ENCODE assay signal across 16 cellular contexts in the genomic region with DNA sequence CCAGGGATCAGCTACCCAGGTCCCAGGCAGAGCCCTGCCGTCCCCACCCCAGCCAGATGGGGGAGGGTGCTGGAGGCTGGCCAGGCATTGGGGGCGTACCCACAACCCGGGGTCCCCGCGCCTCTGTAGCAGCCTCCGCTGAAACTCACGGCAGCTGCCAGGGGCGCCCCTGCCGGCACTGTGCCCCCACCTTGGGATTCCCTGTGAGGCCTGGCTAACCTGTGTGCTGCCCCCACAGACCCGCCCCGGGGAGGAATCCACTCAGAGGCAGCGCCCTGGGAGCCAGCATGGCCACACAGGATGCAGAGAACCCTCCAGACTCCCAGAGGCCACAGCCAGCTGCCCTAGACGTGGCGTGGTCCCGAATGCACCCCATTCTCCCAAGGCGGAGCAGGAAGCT. TPM values are rescaled to one million over a fixed set of nuclear protein-coding genes. Genes with fewer than 3 reads are reported as not detected.
DNase-seq lines count a peak whose midpoint lies in the region; ATAC-seq and TF ChIP-seq lines count a peak whose summit lies in the region.
"Had no signal": no experiment of that assay in that cellular context is flagged by ENCODE, and none has a peak within 500 bp of the region (broad histone marks: within the 10 kb centered on the region; RNA-seq: fewer than 3 reads in every experiment).

No MANE protein-coding gene starts in this region.

- H3F3A ChIP-seq in GM23338 (replicated peaks; ENCODE audit: low read depth) = peaks cover 14% of the 10 kb centered on the region

- peak overlapping the region in 5 of 11 experiments; percentile 6 to 31 (median 25); a peak in 5 of 22 replicates for H3K27ac ChIP-seq in BLaER1 treated with 17β-estradiol and CSF1 and Interleukin-3, amounts not matched to agents 10 nM and 100 nM
- H3K27ac ChIP-seq in epithelial cell of prostate = peak overlapping the region; percentile 98
- H3K27ac ChIP-seq in psoas muscle = peak overlapping the region; percentile 97
- H3K27ac ChIP-seq in GM23338 (ENCODE audit: low read depth) = no peak overlapping the region
- no peak overlapping the region for H3K27ac ChIP-seq in OCI-LY7 (ENCODE audit: low read depth, low read length, poor library complexity, severe bottlenecking)

- peaks cover 13% of the 10 kb centered on the region for H3K4me1 Mint-ChIP-seq in GM23338
- H3K4me1 Mint-ChIP-seq in mesothelial cell of epicardium = peaks cover 12% of the 10 kb centered on the region

- H3K27me3 ChIP-seq in BLaER1 treated with 17β-estradiol and CSF1 and Interleukin-3, amounts not matched to agents 10 nM and 100 nM = no peaks in the 10 kb centered on the region
- no peaks in the 10 kb centered on the region for H3K27me3 ChIP-seq in psoas muscle (ENCODE audit: insufficient read depth in 3 of 3, low read length in 2 of 3)
- no peaks in the 10 kb centered on the region for H3K27me3 ChIP-seq in GM23338 (ENCODE audit: insufficient read depth)
- H3K27me3 ChIP-seq: adrenal gland, dorsolateral prefrontal cortex, ovary, uterus had no signal

- no peaks in the 10 kb centered on the region for H3K9me3 ChIP-seq in BLaER1 treated with 17β-estradiol and CSF1 and Interleukin-3, amounts not matched to agents 10 nM and 100 nM (replicated peaks in 1 of 11)
- H3K9me3 ChIP-seq in psoas muscle (no peaks in the 10 kb centered on the region), OCI-LY7 (ENCODE audit: low read length) (no peaks in the 10 kb centered on the region)
- H3K9me3 ChIP-seq: adrenal gland, ovary, uterus had no signal

- H3K36me3 Mint-ChIP-seq in GM23338 (ENCODE audit: low read depth) = peaks cover 12% of the 10 kb centered on the region
- H3K36me3 Mint-ChIP-seq in mesothelial cell of epicardium = peaks cover 10% of the 10 kb centered on the region

- H2AFZ ChIP-seq in GM23338 = no peak overlapping the region
- H2AFZ ChIP-seq in OCI-LY7 (ENCODE audit: low read length) = no peak overlapping the region

- no peaks in the 10 kb centered on the region for H3K9me2 ChIP-seq in GM23338 (ENCODE audit: insufficient read depth)
- no peaks in the 10 kb centered on the region for H3K9me2 ChIP-seq in OCI-LY7 (ENCODE audit: insufficient read depth, low read length)

- peaks cover 0 to 19% (median 17%) of the 10 kb centered on the region in 11 experiments; a peak in 15 of 22 replicates for H3K36me3 ChIP-seq in BLaER1 treated with 17β-estradiol and CSF1 and Interleukin-3, amounts not matched to agents 10 nM and 100 nM
- peaks cover 4 to 11% of the 10 kb centered on the region in 2 donors for H3K36me3 ChIP-seq in psoas muscle (ENCODE audit: insufficient read depth in 1 of 2, low read depth in 1 of 2)
- no peaks in the 10 kb centered on the region for H3K36me3 ChIP-seq in GM23338 (ENCODE audit: insufficient read depth)
- H3K36me3 ChIP-seq in OCI-LY7 (ENCODE audit: insufficient read depth, low read length) = peaks cover 6% of the 10 kb centered on the region
- H3K36me3 ChIP-seq: ovary, uterus had no signal

- H4K20me1 ChIP-seq in BLaER1 treated with 17β-estradiol and CSF1 and Interleukin-3, amounts not matched to agents 10 nM and 100 nM = peaks cover 66 to 84% (median 81%) of the 10 kb centered on the region in 11 experiments; a peak in 21 of 22 replicates
- H4K20me1 ChIP-seq in GM23338 (replicated peaks; ENCODE audit: insufficient read depth) (peaks cover 3% of the 10 kb centered on the region), OCI-LY7 (ENCODE audit: insufficient read depth, low read length) (no peaks in the 10 kb centered on the region; the same call in 1 of the 2 replicates)

- BruUV-seq in OCI-LY7 (replicated peaks; lab: Mats Ljungman, UMichigan) = no TSS peak

- CTCF ChIA-PET in OCI-LY7 (lab: Charles Lee; ENCODE audit: unreplicated experiment) = interaction anchor here (1.3 kb wide), 1 partner anchor 7 kb away, joined by 5 read pairs; no protein-coding TSS in a partner anchor

- H3K4me1 ChIP-seq in BLaER1 treated with 17β-estradiol and CSF1 and Interleukin-3, amounts not matched to agents 10 nM and 100 nM = peaks cover 56 to 68% (median 66%) of the 10 kb centered on the region in 10 experiments
- peaks cover 53% of the 10 kb centered on the region for H3K4me1 ChIP-seq in psoas muscle
- H3K4me1 ChIP-seq in GM23338 (ENCODE audit: insufficient read depth) = peaks cover 7% of the 10 kb centered on the region; the same call in 1 of the 2 replicates
- H3K4me1 ChIP-seq in OCI-LY7 (ENCODE audit: insufficient read depth, low read length, poor library complexity, severe bottlenecking) = peaks cover 10% of the 10 kb centered on the region

- TF ChIP-seq CTCF in psoas muscle (IDR thresholded peaks at IDR 0.05) = no peak
- TF ChIP-seq CTCF in GM23338 (conservative IDR thresholded peaks at IDR 0.05; ENCODE audit: low read depth in 2 of 2) = no peak
- TF ChIP-seq CTCF in OCI-LY7 (conservative IDR thresholded peaks at IDR 0.05; ENCODE audit: low read length) = no peak
- no peak for TF ChIP-seq CTCF in mesothelial cell of epicardium (IDR thresholded peaks at IDR 0.05; ENCODE audit: unreplicated experiment)

- H3K27ac Mint-ChIP-seq in GM23338 = no peak overlapping the region
- H3K27ac Mint-ChIP-seq in mesothelial cell of epicardium = no peak overlapping the region

- peak overlapping the region in 10 of 11 experiments; percentile 22 to 97 (median 40); a peak in 16 of 22 replicates for H3K9ac ChIP-seq in BLaER1 treated with 17β-estradiol and CSF1 and Interleukin-3, amounts not matched to agents 10 nM and 100 nM

- ATAC-seq in psoas muscle = no peak
- no peak for ATAC-seq in GM23338

- peak overlapping the region; percentile 9 to 100 (median 99); a peak in 21 of 22 replicates for H3K4me2 ChIP-seq in BLaER1 treated with 17β-estradiol and CSF1 and Interleukin-3, amounts not matched to agents 10 nM and 100 nM
- H3K4me2 ChIP-seq in GM23338 (no peak overlapping the region), OCI-LY7 (ENCODE audit: low read length) (no peak overlapping the region)

- 43 to 58% (median 54%) methylated on average over 15 to 16 of the region's 16 CpGs for WGBS in psoas muscle, 3 donors

- POLR2A ChIA-PET in OCI-LY7 (lab: Charles Lee) = interaction anchor here (1.0 kb wide), 1 partner anchor 27 kb away, joined by 3 read pairs; no protein-coding TSS in a partner anchor

- DNase-seq in M059J (ENCODE audit: low read depth) (peak; percentile 30), epithelial cell of prostate (ENCODE audit: low read depth, low spot score) (no peak), psoas muscle (no peak), GM23338 (ENCODE audit: low spot score) (no peak), OCI-LY7 (ENCODE audit: low spot score) (no peak), head of caudate nucleus (no peak), mesothelial cell of epicardium (ENCODE audit: low spot score in 2 of 2, unreplicated experiment in 2 of 2) (no peak)
- DNase-seq: AML-193, DMS79, glutamatergic neuron, ovary, uterus had no signal

- H3K4me3 ChIP-seq in BLaER1 treated with 17β-estradiol and CSF1 and Interleukin-3, amounts not matched to agents 10 nM and 100 nM = no peak overlapping the region; a peak in 1 of 20 replicates
- H3K4me3 ChIP-seq in psoas muscle (peak overlapping the region; percentile 73), GM23338 (no peak overlapping the region), OCI-LY7 (ENCODE audit: low read depth, low read length, poor library complexity, severe bottlenecking) (no peak overlapping the region)
- H3K4me3 ChIP-seq: lung, ovary, uterus had no signal

- peaks cover 7% of the 10 kb centered on the region for H3K27me3 Mint-ChIP-seq in GM23338 (ENCODE audit: insufficient read depth, low read depth, poor library complexity)
- no peaks in the 10 kb centered on the region for H3K27me3 Mint-ChIP-seq in mesothelial cell of epicardium (ENCODE audit: low read depth)

- no peak overlapping the region for H3K4me3 Mint-ChIP-seq in GM23338
- no peak overlapping the region for H3K4me3 Mint-ChIP-seq in mesothelial cell of epicardium

- intact Hi-C loops in psoas muscle (cut with DNase I) (loop anchor here in 1 of 2 donors (5.0 kb wide), 1 partner anchor 38 kb away; a partner anchor contains a TSS), OCI-LY7 (cut with micrococcal nuclease; ENCODE audit: unreplicated experiment) (loop anchor here (5.0 kb wide), 1 partner anchor 117 kb away; no protein-coding TSS in a partner anchor), head of caudate nucleus (cut with DNase I) (no loop called here)

- no peaks in the 10 kb centered on the region; the same call in 2 of the 3 replicates for H3K9me3 Mint-ChIP-seq in GM23338
- H3K9me3 Mint-ChIP-seq in mesothelial cell of epicardium = no peaks in the 10 kb centered on the region

- H3K79me2 ChIP-seq in GM23338 (replicated peaks; ENCODE audit: insufficient read depth) (peaks cover 14% of the 10 kb centered on the region), OCI-LY7 (ENCODE audit: insufficient read depth, low read depth, low read length) (no peaks in the 10 kb centered on the region)

RNA-seq across cellular contexts. Expression of a gene that starts 3.8 kb away (rescaled TPM):
- total RNA-seq in M059J (2014; rRNA removed; shearing (Covaris generic)) = 22.4 and 34.5 TPM in 2 replicates
- total RNA-seq in psoas muscle = 100 to 1,000 TPM; 162 to 215 (median 210) TPM
- 100 to 1,000 TPM; 183 to 209 (median 206) TPM for polyA plus RNA-seq in psoas muscle
- 62.7 and 69.7 TPM in 2 replicates for total RNA-seq in GM23338 (2014; rRNA removed; shearing (Covaris generic))
- 13.5 and 15.4 TPM in 2 replicates for polyA plus RNA-seq in GM23338 (2016; fragmentation: Nextera tagmentation; extraction: Ambion mirVana)
- 41.7 and 47.1 TPM in 2 replicates for total RNA-seq in OCI-LY7 (2014; rRNA removed; shearing (Covaris generic))
- 27.8 and 30.7 TPM in 2 replicates for total RNA-seq in OCI-LY7 (2022)
- 54.5 to 58.5 TPM (median 54.7 TPM) in 3 replicates for total RNA-seq in mesothelial cell of epicardium

RNA-seq across cellular contexts. Expression of a gene that starts 13.0 kb away (rescaled TPM):
- total RNA-seq in M059J (2014; rRNA removed; shearing (Covaris generic)) = 0.25 and 2.6 TPM in 2 replicates
- total RNA-seq in psoas muscle (10 to 100 TPM in 3 of 4 donors, 1 to 10 TPM in 1; 7.2 to 24.3 (median 13.5) TPM), OCI-LY7 (2022) (not detected in 2 replicates), mesothelial cell of epicardium (157 to 163 TPM (median 161 TPM) in 3 replicates)
- polyA plus RNA-seq in psoas muscle (10 to 100 TPM in 2 of 3 donors, 1 to 10 TPM in 1; 9.8 to 16.9 (median 10.1) TPM), GM23338 (2016; fragmentation: Nextera tagmentation; extraction: Ambion mirVana) (7.6 and 9.1 TPM in 2 replicates)
- total RNA-seq in GM23338 (2014; rRNA removed; shearing (Covaris generic)) = 11.7 and 17.2 TPM in 2 replicates
- not detected in 2 replicates for total RNA-seq in OCI-LY7 (2014; rRNA removed; shearing (Covaris generic))

RNA-seq across cellular contexts. Expression of a gene that starts 14.3 kb away (rescaled TPM):
- not detected in 2 replicates for total RNA-seq in M059J (2014; rRNA removed; shearing (Covaris generic))
- total RNA-seq in psoas muscle = under 1 TPM in 3 of 4 donors, not detected in 1; 0.06 to 0.10 (median 0.06) TPM
- polyA plus RNA-seq in psoas muscle = under 1 TPM; 0.08 to 0.25 (median 0.18) TPM
- 0.14 TPM in 1 of 2 replicates, not detected in the other for total RNA-seq in GM23338 (2014; rRNA removed; shearing (Covaris generic))
- 0.12 TPM in 1 of 2 replicates, not detected in the other for polyA plus RNA-seq in GM23338 (2016; fragmentation: Nextera tagmentation; extraction: Ambion mirVana)
- 0.41 and 1.1 TPM in 2 replicates for total RNA-seq in OCI-LY7 (2014; rRNA removed; shearing (Covaris generic))
- 0.99 and 1.2 TPM in 2 replicates for total RNA-seq in OCI-LY7 (2022)
- 0.98 to 1.0 TPM (median 1.00 TPM) in 3 replicates for total RNA-seq in mesothelial cell of epicardium

RNA-seq across cellular contexts. Expression of a gene that starts 20.8 kb away (rescaled TPM):
- total RNA-seq in M059J (2014; rRNA removed; shearing (Covaris generic)) = 22.4 and 35.1 TPM in 2 replicates
- total RNA-seq in psoas muscle = 10 to 100 TPM; 18.2 to 39.5 (median 23.8) TPM
- 10 to 100 TPM; 31.3 to 38.1 (median 33.4) TPM for polyA plus RNA-seq in psoas muscle
- total RNA-seq in GM23338 (2014; rRNA removed; shearing (Covaris generic)) = 12.9 and 13.5 TPM in 2 replicates
- 8.1 and 8.2 TPM in 2 replicates for polyA plus RNA-seq in GM23338 (2016; fragmentation: Nextera tagmentation; extraction: Ambion mirVana)
- total RNA-seq in OCI-LY7 (2014; rRNA removed; shearing (Covaris generic)) = 16.6 and 18.5 TPM in 2 replicates
- 20.3 and 20.6 TPM in 2 replicates for total RNA-seq in OCI-LY7 (2022)
- 17.8 to 19.3 TPM (median 18.5 TPM) in 3 replicates for total RNA-seq in mesothelial cell of epicardium

RNA-seq across cellular contexts. Expression of a gene that starts 20.9 kb away (rescaled TPM):
- total RNA-seq in M059J (2014; rRNA removed; shearing (Covaris generic)) = 74.7 and 87.4 TPM in 2 replicates
- total RNA-seq in psoas muscle = 10 to 100 TPM; 55.6 to 80.8 (median 64.0) TPM
- polyA plus RNA-seq in psoas muscle = 10 to 100 TPM; 71.2 to 72.7 (median 71.8) TPM
- total RNA-seq in GM23338 (2014; rRNA removed; shearing (Covaris generic)) = 140 and 161 TPM in 2 replicates
- 102 and 110 TPM in 2 replicates for polyA plus RNA-seq in GM23338 (2016; fragmentation: Nextera tagmentation; extraction: Ambion mirVana)
- total RNA-seq in OCI-LY7 (2014; rRNA removed; shearing (Covaris generic)) = 128 and 142 TPM in 2 replicates
- 146 and 162 TPM in 2 replicates for total RNA-seq in OCI-LY7 (2022)
- total RNA-seq in mesothelial cell of epicardium = 163 to 165 TPM (median 165 TPM) in 3 replicates

Comparison
In these comparisons a context has a peak if more than half of its experiments do, and no peak if none do; other contexts are left out.
1. H3K27ac ChIP-seq: peak in epithelial cell of prostate (single experiment) and psoas muscle (single experiment); none in GM23338 (single experiment) and OCI-LY7 (single experiment).
2. H3K4me2 ChIP-seq: peak in BLaER1 treated with 17β-estradiol and CSF1 and Interleukin-3, amounts not matched to agents 10 nM and 100 nM (11 of 11); none in GM23338 (single experiment) and OCI-LY7 (single experiment).